1 cellular context compared by ENCODE assay signal in the genomic region with DNA sequence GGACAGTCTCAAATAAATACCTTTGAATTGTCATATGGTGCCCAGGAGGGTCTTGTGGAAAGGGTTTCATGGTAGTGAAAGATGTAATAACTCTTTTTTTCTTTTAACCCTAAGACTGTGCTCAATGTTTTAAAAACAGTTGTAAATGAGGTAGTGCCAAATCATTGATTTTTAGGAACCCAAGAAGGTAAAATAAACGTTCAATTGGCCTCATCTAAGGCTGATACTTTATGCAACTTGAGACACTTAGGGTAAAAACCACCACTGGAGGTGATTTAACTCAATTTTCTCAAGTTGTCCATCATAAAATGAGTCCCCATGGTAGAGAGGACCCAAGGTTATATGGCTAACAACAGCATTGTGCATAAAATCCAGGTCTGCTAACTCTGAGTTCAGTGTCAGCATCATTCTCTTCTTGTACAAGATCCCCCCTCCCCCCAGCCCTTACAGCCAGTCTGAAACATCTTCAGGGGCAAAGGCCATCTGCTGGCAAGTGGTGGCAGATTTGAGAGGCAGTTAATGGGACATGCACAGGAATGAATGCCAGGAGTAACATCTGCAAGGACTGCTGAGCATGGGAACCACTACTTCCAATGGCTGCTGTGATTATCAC.
A peak's percentile ranks its signal among the peaks of the same experiment; 100 is the strongest.
TF ChIP-seq lines count a peak whose summit lies in the region.

No MANE protein-coding gene starts in this region.

TF ChIP-seq in GM12878, 131 proteins besides CTCF, POLR2A, EP300 and RAD21:
- TF ChIP-seq ZNF384 (IDR thresholded peaks at IDR 0.05; ENCODE audit: borderline replicate concordance, low read depth, low read length) (no peak), IRF4 (IDR thresholded peaks at IDR 0.05; ENCODE audit: low read depth, low read length) (0 out of 2 replicates have a peak, but pooled peaks have one; percentile 7), EED (IDR thresholded peaks at IDR 0.05; ENCODE audit: low read depth) (0 out of 2 replicates have a peak, but pooled peaks have one; percentile 18), SMC3 (IDR thresholded peaks at IDR 0.05; ENCODE audit: borderline replicate concordance, low read length) (peak; percentile 33; the same call in 1 of the 2 replicates), NBN (IDR thresholded peaks at IDR 0.05) (0 out of 2 replicates have a peak, but pooled peaks have one; percentile 11), CHD2 (IDR thresholded peaks at IDR 0.05; ENCODE audit: borderline replicate concordance, low read depth, low read length) (0 out of 2 replicates have a peak, but pooled peaks have one; percentile 34), MXI1 (IDR thresholded peaks at IDR 0.05; ENCODE audit: low read depth, low read length) (no peak; the same call in 1 of the 2 replicates), MTA3 (IDR thresholded peaks at IDR 0.05; ENCODE audit: borderline replicate concordance, low read length) (0 out of 2 replicates have a peak, but pooled peaks have one; percentile 29), SMARCA5 (IDR thresholded peaks at IDR 0.05) (no peak), ETV6 (conservative IDR thresholded peaks at IDR 0.05 in 1 of 2, IDR thresholded peaks at IDR 0.05 in 1 of 2; ENCODE audit: borderline replicate concordance in 1 of 2, low read depth in 1 of 2) (no peak), LARP7 (IDR thresholded peaks at IDR 0.05) (0 out of 2 replicates have a peak, but pooled peaks have one; percentile 17), GATAD2B (conservative IDR thresholded peaks at IDR 0.05; ENCODE audit: low read depth) (peak; percentile 53; the same call in 1 of the 2 replicates), NR2F1 (conservative IDR thresholded peaks at IDR 0.05) (peak; percentile 82), NRF1 (conservative IDR thresholded peaks at IDR 0.05; ENCODE audit: low read depth, low read length) (no peak)
- TF ChIP-seq, protein P1, sequence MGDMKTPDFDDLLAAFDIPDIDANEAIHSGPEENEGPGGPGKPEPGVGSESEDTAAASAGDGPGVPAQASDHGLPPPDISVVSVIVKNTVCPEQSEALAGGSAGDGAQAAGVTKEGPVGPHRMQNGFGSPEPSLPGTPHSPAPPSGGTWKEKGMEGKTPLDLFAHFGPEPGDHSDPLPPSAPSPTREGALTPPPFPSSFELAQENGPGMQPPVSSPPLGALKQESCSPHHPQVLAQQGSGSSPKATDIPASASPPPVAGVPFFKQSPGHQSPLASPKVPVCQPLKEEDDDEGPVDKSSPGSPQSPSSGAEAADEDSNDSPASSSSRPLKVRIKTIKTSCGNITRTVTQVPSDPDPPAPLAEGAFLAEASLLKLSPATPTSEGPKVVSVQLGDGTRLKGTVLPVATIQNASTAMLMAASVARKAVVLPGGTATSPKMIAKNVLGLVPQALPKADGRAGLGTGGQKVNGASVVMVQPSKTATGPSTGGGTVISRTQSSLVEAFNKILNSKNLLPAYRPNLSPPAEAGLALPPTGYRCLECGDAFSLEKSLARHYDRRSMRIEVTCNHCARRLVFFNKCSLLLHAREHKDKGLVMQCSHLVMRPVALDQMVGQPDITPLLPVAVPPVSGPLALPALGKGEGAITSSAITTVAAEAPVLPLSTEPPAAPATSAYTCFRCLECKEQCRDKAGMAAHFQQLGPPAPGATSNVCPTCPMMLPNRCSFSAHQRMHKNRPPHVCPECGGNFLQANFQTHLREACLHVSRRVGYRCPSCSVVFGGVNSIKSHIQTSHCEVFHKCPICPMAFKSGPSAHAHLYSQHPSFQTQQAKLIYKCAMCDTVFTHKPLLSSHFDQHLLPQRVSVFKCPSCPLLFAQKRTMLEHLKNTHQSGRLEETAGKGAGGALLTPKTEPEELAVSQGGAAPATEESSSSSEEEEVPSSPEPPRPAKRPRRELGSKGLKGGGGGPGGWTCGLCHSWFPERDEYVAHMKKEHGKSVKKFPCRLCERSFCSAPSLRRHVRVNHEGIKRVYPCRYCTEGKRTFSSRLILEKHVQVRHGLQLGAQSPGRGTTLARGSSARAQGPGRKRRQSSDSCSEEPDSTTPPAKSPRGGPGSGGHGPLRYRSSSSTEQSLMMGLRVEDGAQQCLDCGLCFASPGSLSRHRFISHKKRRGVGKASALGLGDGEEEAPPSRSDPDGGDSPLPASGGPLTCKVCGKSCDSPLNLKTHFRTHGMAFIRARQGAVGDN (IDR thresholded peaks at IDR 0.05) = peak; percentile 5
- TF ChIP-seq, protein P2, sequence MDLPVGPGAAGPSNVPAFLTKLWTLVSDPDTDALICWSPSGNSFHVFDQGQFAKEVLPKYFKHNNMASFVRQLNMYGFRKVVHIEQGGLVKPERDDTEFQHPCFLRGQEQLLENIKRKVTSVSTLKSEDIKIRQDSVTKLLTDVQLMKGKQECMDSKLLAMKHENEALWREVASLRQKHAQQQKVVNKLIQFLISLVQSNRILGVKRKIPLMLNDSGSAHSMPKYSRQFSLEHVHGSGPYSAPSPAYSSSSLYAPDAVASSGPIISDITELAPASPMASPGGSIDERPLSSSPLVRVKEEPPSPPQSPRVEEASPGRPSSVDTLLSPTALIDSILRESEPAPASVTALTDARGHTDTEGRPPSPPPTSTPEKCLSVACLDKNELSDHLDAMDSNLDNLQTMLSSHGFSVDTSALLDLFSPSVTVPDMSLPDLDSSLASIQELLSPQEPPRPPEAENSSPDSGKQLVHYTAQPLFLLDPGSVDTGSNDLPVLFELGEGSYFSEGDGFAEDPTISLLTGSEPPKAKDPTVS (IDR thresholded peaks at IDR 0.05; ENCODE audit: low read depth, low read length) = no peak
- TF ChIP-seq, protein P3, sequence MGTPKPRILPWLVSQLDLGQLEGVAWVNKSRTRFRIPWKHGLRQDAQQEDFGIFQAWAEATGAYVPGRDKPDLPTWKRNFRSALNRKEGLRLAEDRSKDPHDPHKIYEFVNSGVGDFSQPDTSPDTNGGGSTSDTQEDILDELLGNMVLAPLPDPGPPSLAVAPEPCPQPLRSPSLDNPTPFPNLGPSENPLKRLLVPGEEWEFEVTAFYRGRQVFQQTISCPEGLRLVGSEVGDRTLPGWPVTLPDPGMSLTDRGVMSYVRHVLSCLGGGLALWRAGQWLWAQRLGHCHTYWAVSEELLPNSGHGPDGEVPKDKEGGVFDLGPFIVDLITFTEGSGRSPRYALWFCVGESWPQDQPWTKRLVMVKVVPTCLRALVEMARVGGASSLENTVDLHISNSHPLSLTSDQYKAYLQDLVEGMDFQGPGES (IDR thresholded peaks at IDR 0.05) = no peak
